Comparison of ENCODE assay signal across 28 cellular contexts in genomic region chr17:72301887-72302286, GRCh38.
DNase-seq lines count a peak whose midpoint lies in the region; ATAC-seq, FAIRE-seq and TF ChIP-seq lines count a peak whose summit lies in the region.
"Had no signal": no experiment of that assay in that cellular context is flagged by ENCODE, and none has a peak within 500 bp of the region (broad histone marks: within the 10 kb centered on the region; RNA-seq: fewer than 3 reads in every experiment).

No MANE protein-coding gene starts in this region.

- CTCF ChIA-PET in H1 (lab: Charles Lee; ENCODE audit: partially characterized antibody), result no interaction called here
- CTCF ChIA-PET in activated CD4-positive, alpha-beta memory T cell treated with anti-CD3 and anti-CD28 coated beads for 36 hours (lab: Charles Lee), result no interaction called here

- no peak for FAIRE-seq in H1 (lab: Jason Lieb, UNC)
- FAIRE-seq: HTR-8/SVneo had no signal

- H2BK15ac ChIP-seq in H1 (ENCODE audit: low read length), result no peak overlapping the region

- no peak overlapping the region for H4K8ac ChIP-seq in H1 (ENCODE audit: extremely low read depth, insufficient read depth, low read length)

- TF ChIP-seq POLR2A in H1 (IDR thresholded peaks at IDR 0.05; ENCODE audit: control extremely low read depth in 1 of 2, low read depth in 2 of 2, low read length in 2 of 2), result no peak

- H3K4me3 ChIP-seq in SJCRH30 (no peak overlapping the region), H1 (ENCODE audit: extremely low read depth in 1 of 4, insufficient read depth in 2 of 4, low read depth in 3 of 4, low read length in 4 of 4) (no peak overlapping the region), lower lobe of right lung (no peak overlapping the region)
- H3K4me3 ChIP-seq: GM23248, HAP-1 had no signal

- no peak overlapping the region for H2BK120ac ChIP-seq in H1 (replicated peaks; ENCODE audit: low read depth, low read length)

- H3K4me1 ChIP-seq in SJCRH30 (no peaks in the 10 kb centered on the region), H1 (replicated peaks in 1 of 4; ENCODE audit: control insufficient read depth in 3 of 4, insufficient read depth in 4 of 4, low read length in 3 of 4) (no peaks in the 10 kb centered on the region), lower lobe of right lung (no peaks in the 10 kb centered on the region)
- H3K4me1 ChIP-seq: HAP-1 had no signal

- H3K4me2 ChIP-seq in H1 (ENCODE audit: insufficient read depth in 1 of 2, low read depth in 2 of 2, low read length in 2 of 2), result no peak overlapping the region

- H3K27ac Mint-ChIP-seq in activated CD4-positive, alpha-beta memory T cell treated with anti-CD3 and anti-CD28 coated beads for 36 hours, result no peak overlapping the region
- H3K27ac Mint-ChIP-seq: B cell; CD14-positive monocyte; CD8-positive, alpha-beta memory T cell; HFFc6 had no signal

- H3K14ac ChIP-seq in H1 (ENCODE audit: insufficient read length), result no peak overlapping the region

- H4K20me1 ChIP-seq in H1 (replicated peaks in 1 of 2; ENCODE audit: control insufficient read depth in 1 of 2, insufficient read depth in 2 of 2, low read length in 2 of 2), result peaks cover 0 to 2% of the 10 kb centered on the region in 2 experiments

- H3K18ac ChIP-seq in H1 (ENCODE audit: extremely low read depth, low read length), result no peak overlapping the region

- H3K4me3 Mint-ChIP-seq in activated CD4-positive, alpha-beta memory T cell treated with anti-CD3 and anti-CD28 coated beads for 36 hours, result no peak overlapping the region
- H3K4me3 Mint-ChIP-seq: B cell; CD14-positive monocyte; CD8-positive, alpha-beta memory T cell; HFFc6 had no signal

- no peaks in the 10 kb centered on the region for H3K4me1 Mint-ChIP-seq in activated CD4-positive, alpha-beta memory T cell treated with anti-CD3 and anti-CD28 coated beads for 36 hours (ENCODE audit: low read depth)
- H3K4me1 Mint-ChIP-seq: B cell; CD14-positive monocyte; CD8-positive, alpha-beta memory T cell had no signal

- POLR2A ChIA-PET in H1 (lab: Charles Lee; ENCODE audit: partially characterized antibody), result no interaction called here
- POLR2A ChIA-PET in activated CD4-positive, alpha-beta memory T cell treated with anti-CD3 and anti-CD28 coated beads for 36 hours (lab: Charles Lee), result no interaction called here

- ATAC-seq in lower lobe of right lung, result no peak

- H3K23ac ChIP-seq in H1 (ENCODE audit: insufficient read length), result no peak overlapping the region

- no peak overlapping the region for H2AFZ ChIP-seq in H1 (ENCODE audit: low read length)
- H2AFZ ChIP-seq: GM23248 had no signal

- no peak for TF ChIP-seq RAD21 in H1 (IDR thresholded peaks at IDR 0.05 in 1 of 2, conservative IDR thresholded peaks at IDR 0.05 in 1 of 2; ENCODE audit: low read depth in 2 of 2, low read length in 2 of 2)

- no peaks in the 10 kb centered on the region for H3K36me3 Mint-ChIP-seq in activated CD4-positive, alpha-beta memory T cell treated with anti-CD3 and anti-CD28 coated beads for 36 hours
- H3K36me3 Mint-ChIP-seq: CD14-positive monocyte; CD8-positive, alpha-beta memory T cell had no signal

- peak overlapping the region; percentile 9; the same call in 1 of the 2 replicates for H2BK12ac ChIP-seq in H1 (ENCODE audit: low read depth, low read length)

- TF ChIP-seq EP300 in H1 (IDR thresholded peaks at IDR 0.05; ENCODE audit: borderline replicate concordance in 1 of 2, low read depth in 2 of 2, low read length in 2 of 2), result no peak

- TF ChIP-seq CTCF in H1 (IDR thresholded peaks at IDR 0.05; ENCODE audit: control extremely low read depth in 1 of 3, insufficient read depth in 1 of 3, low read depth in 1 of 3, low read length in 3 of 3), result no peak
- no peak for TF ChIP-seq CTCF in lower lobe of right lung (IDR thresholded peaks at IDR 0.05)

- H3K27me3 ChIP-seq in SJCRH30, result no peaks in the 10 kb centered on the region
- H3K27me3 ChIP-seq in H1 (replicated peaks in 1 of 4; ENCODE audit: control insufficient read depth in 3 of 4, extremely low read depth in 1 of 4, insufficient read depth in 3 of 4, low read length in 3 of 4), result no peaks in the 10 kb centered on the region
- no peaks in the 10 kb centered on the region for H3K27me3 ChIP-seq in lower lobe of right lung (ENCODE audit: low read depth)

- H2AK5ac ChIP-seq in H1 (ENCODE audit: low read depth, low read length), result no peak overlapping the region

- H2BK5ac ChIP-seq in H1 (ENCODE audit: low read depth, low read length), result no peak overlapping the region

- intact Hi-C loops in lower lobe of right lung (cut with DNase I), result no loop called here
- intact Hi-C loops in activated CD4-positive, alpha-beta memory T cell treated with anti-CD3 and anti-CD28 coated beads for 36 hours (cut with micrococcal nuclease), result no loop called here

- peaks cover 4% of the 10 kb centered on the region; the same call in 1 of the 2 replicates for H3K79me1 ChIP-seq in H1 (ENCODE audit: low read depth, low read length)

- H3K27me3 Mint-ChIP-seq in activated CD4-positive, alpha-beta memory T cell treated with anti-CD3 and anti-CD28 coated beads for 36 hours, result peaks cover 2% of the 10 kb centered on the region
- H3K27me3 Mint-ChIP-seq: CD8-positive, alpha-beta memory T cell had no signal

- WGBS in H1 (ENCODE audit: extremely low coverage in 1 of 2, insufficient coverage in 1 of 2, insufficient read length in 1 of 2, insufficient replicate concordance in 2 of 2, low coverage in 1 of 2, low lambda C conversion rate in 2 of 2, missing lambda C conversion rate in 1 of 2), 2 experiments, result 92% methylated on average over 2 of the region's 2 CpGs; no CpG with 5 or more reads in 1 of the 2 experiments

- H3K36me3 ChIP-seq in SJCRH30, result no peaks in the 10 kb centered on the region
- no peaks in the 10 kb centered on the region for H3K36me3 ChIP-seq in H1 (ENCODE audit: control insufficient read depth in 2 of 4, insufficient read depth in 4 of 4, low read length in 3 of 4)
- H3K36me3 ChIP-seq in lower lobe of right lung, result no peaks in the 10 kb centered on the region
- H3K36me3 ChIP-seq: HAP-1 had no signal

- H3K23me2 ChIP-seq in H1 (ENCODE audit: low read depth, low read length), result peaks cover 12% of the 10 kb centered on the region

- H3K27ac ChIP-seq in SJCRH30 (no peak overlapping the region), H1 (ENCODE audit: low read depth, low read length) (no peak overlapping the region), lower lobe of right lung (no peak overlapping the region)
- H3K27ac ChIP-seq: 22Rv1, GM23248 had no signal

- H3K4ac ChIP-seq in H1 (replicated peaks; ENCODE audit: insufficient read length, low read depth, low read length), result no peak overlapping the region

- no peaks in the 10 kb centered on the region for H3K9me3 ChIP-seq in SJCRH30 (replicated peaks)
- H3K9me3 ChIP-seq in H1 (ENCODE audit: insufficient read depth in 2 of 2, low read depth in 1 of 2, low read length in 1 of 2), result no peaks in the 10 kb centered on the region
- no peaks in the 10 kb centered on the region for H3K9me3 ChIP-seq in lower lobe of right lung
- H3K9me3 ChIP-seq: HAP-1 had no signal

- no peak overlapping the region for H4K5ac ChIP-seq in H1 (ENCODE audit: insufficient read length, low read depth, low read length)

- no peak overlapping the region for H3K56ac ChIP-seq in H1 (replicated peaks; ENCODE audit: insufficient read length, low read depth, low read length)

- peak; percentile 2 for DNase-seq in DMS79 treated with DMSO at 0.1 percent for 48 hours (lab: John Stamatoyannopoulos, UW)
- no peak for DNase-seq in DMS79 (lab: John Stamatoyannopoulos, UW)
- peak; percentile 47 to 62 for DNase-seq in SJCRH30
- no peak for DNase-seq in H1 (ENCODE audit: low read depth in 1 of 2, low spot score in 2 of 2)
- peak; percentile 13 for DNase-seq in iris pigment epithelial cell (ENCODE audit: low read depth)
- no peak for DNase-seq in lower lobe of right lung
- DNase-seq in activated CD4-positive, alpha-beta memory T cell treated with anti-CD3 and anti-CD28 coated beads for 36 hours, result no peak
- no peak for DNase-seq in T-helper 9 cell
- DNase-seq: CD8-positive, alpha-beta memory T cell; DMS 273 treated with DMSO at 0.1 percent for 48 hours; DND-41; GM23248; HFFc6; KBM-7; MV-4-11; NCI-H1105; NCI-H1436 treated with DMSO at 0.1 percent for 48 hours; NCI-H187 treated with DMSO at 0.1 percent for 48 hours; NCI-H2107; NCI-H446 treated with DMSO at 0.1 percent for 48 hours; NCI-H526; RPMI8226; SHP77 treated with DMSO at 0.1 percent for 48 hours had no signal

- H3K79me2 ChIP-seq in H1 (ENCODE audit: control insufficient read depth in 1 of 2, insufficient read depth in 2 of 2, low read length in 2 of 2), result no peaks in the 10 kb centered on the region; a peak in 1 of 4 replicates

- H2BK20ac ChIP-seq in H1 (ENCODE audit: low read length), result no peak overlapping the region

- no peaks in the 10 kb centered on the region for H3K9me3 Mint-ChIP-seq in activated CD4-positive, alpha-beta memory T cell treated with anti-CD3 and anti-CD28 coated beads for 36 hours
- H3K9me3 Mint-ChIP-seq: CD14-positive monocyte, HFFc6 had no signal

- H4K91ac ChIP-seq in H1 (replicated peaks; ENCODE audit: insufficient read length, low read length), result no peak overlapping the region

- H3K9ac ChIP-seq in H1 (replicated peaks in 1 of 4; ENCODE audit: extremely low read depth in 1 of 4, low read depth in 3 of 4, low read length in 3 of 4), result no peak overlapping the region
- H3K9ac ChIP-seq: GM23248 had no signal

TF ChIP-seq in H1, 55 proteins besides CTCF, POLR2A, EP300 and RAD21:
- no peak for TF ChIP-seq GTF2F1 (IDR thresholded peaks at IDR 0.05; ENCODE audit: borderline replicate concordance, low read depth, low read length)
- no peak for TF ChIP-seq SIRT6 (IDR thresholded peaks at IDR 0.05; ENCODE audit: low read length)
- TF ChIP-seq RNF2 (IDR thresholded peaks at IDR 0.05; ENCODE audit: borderline replicate concordance, low read depth, low read length, missing control alignments, poor library complexity, severe bottlenecking), result no peak
- TF ChIP-seq E2F6 (IDR thresholded peaks at IDR 0.05), result no peak
- no peak for TF ChIP-seq KDM4A (IDR thresholded peaks at IDR 0.05; ENCODE audit: low read depth, low read length, severe bottlenecking)
- no peak for TF ChIP-seq SP4 (IDR thresholded peaks at IDR 0.05; ENCODE audit: low read length)
- TF ChIP-seq CBX5 (IDR thresholded peaks at IDR 0.05; ENCODE audit: low read depth, low read length), result no peak
- no peak for TF ChIP-seq TAF1 (IDR thresholded peaks at IDR 0.05; ENCODE audit: low read depth, low read length)
- TF ChIP-seq RFX5 (IDR thresholded peaks at IDR 0.05; ENCODE audit: borderline replicate concordance, low read depth, low read length), result no peak
- TF ChIP-seq ZNF274 (IDR thresholded peaks at IDR 0.05; ENCODE audit: borderline replicate concordance, extremely low read depth, low read length), result no peak
- no peak for TF ChIP-seq TBP (IDR thresholded peaks at IDR 0.05; ENCODE audit: low read depth, low read length)

Comparison
In these comparisons a context has a peak if more than half of its experiments do, and no peak if none do; other contexts are left out.
1. DNase-seq: peak in DMS79 treated with DMSO at 0.1 percent for 48 hours (single experiment), SJCRH30 (2 of 2) and iris pigment epithelial cell (single experiment); none in DMS79 (single experiment), H1 (0 of 2), lower lobe of right lung (single experiment), activated CD4-positive, alpha-beta memory T cell treated with anti-CD3 and anti-CD28 coated beads for 36 hours (single experiment) and T-helper 9 cell (single experiment).